In genomic region chr9:88915916-88916315, GRCh38 we compare ENCODE assay signal across 20 cellular contexts.
DNase-seq lines count a peak whose midpoint lies in the region; ATAC-seq and TF ChIP-seq lines count a peak whose summit lies in the region.
"Had no signal": no experiment of that assay in that cellular context is flagged by ENCODE, and none has a peak within 500 bp of the region (broad histone marks: within the 10 kb centered on the region; RNA-seq: fewer than 3 reads in every experiment).

No MANE protein-coding gene starts in this region.

- no peaks in the 10 kb centered on the region for H3K36me3 ChIP-seq in OCI-LY1 (ENCODE audit: insufficient read depth, low read length)
- H3K36me3 ChIP-seq in mucosa of descending colon (ENCODE audit: low read depth) = no peaks in the 10 kb centered on the region
- no peaks in the 10 kb centered on the region for H3K36me3 ChIP-seq in A673 (ENCODE audit: insufficient read depth, low read length, poor library complexity, severe bottlenecking)
- H3K36me3 ChIP-seq: MG63, SJCRH30 had no signal

- H3K4me2 ChIP-seq in OCI-LY1 (ENCODE audit: low read length) = no peak overlapping the region

- peaks cover 56% of the 10 kb centered on the region for H3K4me1 ChIP-seq in OCI-LY1 (ENCODE audit: insufficient read depth, low read length, severe bottlenecking)
- H3K4me1 ChIP-seq in mucosa of descending colon (ENCODE audit: low read depth) = peaks cover 4% of the 10 kb centered on the region
- no peaks in the 10 kb centered on the region for H3K4me1 ChIP-seq in A673 (ENCODE audit: insufficient read depth, low read length, poor library complexity, severe bottlenecking)
- H3K4me1 ChIP-seq: SJCRH30 had no signal

- TF ChIP-seq CTCF in C4-2B (conservative IDR thresholded peaks at IDR 0.05) (no peak), OCI-LY1 (IDR thresholded peaks at IDR 0.05; ENCODE audit: low read length) (no peak), mucosa of descending colon (IDR thresholded peaks at IDR 0.05) (no peak), A673 (conservative IDR thresholded peaks at IDR 0.05; ENCODE audit: low read depth, low read length) (no peak)

- no peaks in the 10 kb centered on the region for H3F3A ChIP-seq in OCI-LY1 (ENCODE audit: insufficient read depth, low read length)

- H2AFZ ChIP-seq in OCI-LY1 (ENCODE audit: low read length) = peak overlapping the region; percentile 11; the same call in 1 of the 2 replicates

- H3K27me3 ChIP-seq in OCI-LY1 (ENCODE audit: insufficient read depth, low read length) = no peaks in the 10 kb centered on the region
- H3K27me3 ChIP-seq in A673 (replicated peaks; ENCODE audit: insufficient read depth, low read depth, low read length, poor library complexity) = no peaks in the 10 kb centered on the region
- H3K27me3 ChIP-seq: MG63, SJCRH30 had no signal

- H3K27ac ChIP-seq in C4-2B (peak overlapping the region; percentile 13; the same call in 1 of the 2 replicates), OCI-LY1 (ENCODE audit: low read depth, low read length, poor library complexity, severe bottlenecking) (peak overlapping the region; percentile 76), A673 (ENCODE audit: low read depth, low read length, poor library complexity, severe bottlenecking) (no peak overlapping the region)
- H3K27ac ChIP-seq: HL-60, RWPE1, SJCRH30 had no signal

- no TSS peak for BruUV-seq in A673 (replicated peaks; lab: Mats Ljungman, UMichigan)

- intact Hi-C loops in mucosa of descending colon (cut with DNase I, micrococcal nuclease) = no loop called here
- intact Hi-C loops in A673 (cut with micrococcal nuclease; ENCODE audit: unreplicated experiment) = no loop called here

- POLR2A ChIA-PET in A673 (lab: Charles Lee; ENCODE audit: low non-redundant PET) = no interaction called here

- ATAC-seq in mucosa of descending colon = peak; percentile 11
- ATAC-seq: HCT116, PC-3 had no signal

- H3K9ac ChIP-seq in OCI-LY1 (ENCODE audit: low read length) = no peak overlapping the region; the same call in 1 of the 2 replicates

- H3K9me3 ChIP-seq in OCI-LY1 (ENCODE audit: low read length) = peaks cover 19% of the 10 kb centered on the region
- peaks cover 10% of the 10 kb centered on the region for H3K9me3 ChIP-seq in mucosa of descending colon
- H3K9me3 ChIP-seq in A673 (ENCODE audit: low read depth, low read length, poor library complexity, severe bottlenecking) = no peaks in the 10 kb centered on the region
- H3K9me3 ChIP-seq: SJCRH30 had no signal

- no peaks in the 10 kb centered on the region for H3K9me2 ChIP-seq in OCI-LY1 (ENCODE audit: low read depth, low read length)

- peak; percentile 62 for DNase-seq in DMS153 treated with DMSO at 0.1 percent for 48 hours (lab: John Stamatoyannopoulos, UW; ENCODE audit: unreplicated experiment)
- DNase-seq in mucosa of descending colon = no peak
- no peak for DNase-seq in NCI-H2227 (lab: John Stamatoyannopoulos, UW; ENCODE audit: unreplicated experiment)
- DNase-seq in A673 (ENCODE audit: low spot score) = no peak
- no peak for DNase-seq in stimulated activated CD4-positive, alpha-beta T cell treated with anti-CD3 and anti-CD28 coated beads, Interleukin-2, amount 100 ng/mL, for 48 hours
- DNase-seq: ACHN, GOT3, Karpas-422, MG63, NCI-H1092, NCI-H1694, NCI-H446, NCI-H774, PC-3, SJCRH30 had no signal

- H3K4me3 ChIP-seq in OCI-LY1 (ENCODE audit: low read depth, low read length, poor library complexity, severe bottlenecking) (no peak overlapping the region), mucosa of descending colon (no peak overlapping the region), A673 (ENCODE audit: low read depth, low read length, poor library complexity, severe bottlenecking) (no peak overlapping the region)
- H3K4me3 ChIP-seq: MG63, SJCRH30 had no signal

- no peaks in the 10 kb centered on the region for H4K20me1 ChIP-seq in OCI-LY1 (ENCODE audit: insufficient read depth, low read length)

- CTCF ChIA-PET in A673 (lab: Charles Lee) = no interaction called here

- H3K79me2 ChIP-seq in OCI-LY1 (ENCODE audit: insufficient read depth, low read length) = no peaks in the 10 kb centered on the region
